ENCODE assay signal across 21 cellular contexts in genomic region chr2:234430892-234431291, GRCh38.
"Had no signal": no experiment of that assay in that cellular context is flagged by ENCODE, and none has a peak within 500 bp of the region (broad histone marks: within the 10 kb centered on the region; RNA-seq: fewer than 3 reads in every experiment).

No MANE protein-coding gene starts in this region.

- H3K4me3 Mint-ChIP-seq: activated naive CD8-positive, alpha-beta T cell; endodermal cell had no signal

- FAIRE-seq: small intestine had no signal

- H3K27ac ChIP-seq: dorsolateral prefrontal cortex, epithelial cell of prostate, hepatocyte, ovary, right lobe of liver, thoracic aorta, upper lobe of left lung, WERI-Rb-1 had no signal

- H3K9me3 ChIP-seq: ovary, right lobe of liver, thoracic aorta, upper lobe of left lung had no signal

- H3K4me1 ChIP-seq: right lobe of liver had no signal

- DNase-seq: activated CD4-positive, alpha-beta T cell treated with anti-CD3 and anti-CD28 coated beads for 1 hour; activated CD8-positive, alpha-beta memory T cell treated with anti-CD3 and anti-CD28 coated beads for 24 hours; activated CD8-positive, alpha-beta memory T cell treated with anti-CD3 and anti-CD28 coated beads, Interleukin-2, amount 50 U/mL, for 48 hours; activated gamma-delta T cell treated with Interleukin-2 at 50 U/mL for 16 hours; amygdala; dorsolateral prefrontal cortex; endodermal cell; foreskin fibroblast; islet precursor cell; midbrain; ovary; right lobe of liver; small intestine; stimulated activated CD4-positive, alpha-beta T cell treated with anti-CD3 and anti-CD28 coated beads, Interleukin-4, amount 100 ng/mL, for 1 hour; T-helper 2 cell; upper lobe of left lung; WERI-Rb-1 had no signal

- ATAC-seq: right lobe of liver had no signal

- H3K27ac Mint-ChIP-seq: activated naive CD8-positive, alpha-beta T cell; endodermal cell had no signal

- H3K27me3 Mint-ChIP-seq: activated naive CD8-positive, alpha-beta T cell had no signal

- H3K36me3 ChIP-seq: ovary, right lobe of liver, thoracic aorta, upper lobe of left lung, WERI-Rb-1 had no signal

- H3K9me3 Mint-ChIP-seq: endodermal cell had no signal

- H3K4me3 ChIP-seq: dorsolateral prefrontal cortex, hepatocyte, ovary, right lobe of liver, thoracic aorta, upper lobe of left lung had no signal

- H3K27me3 ChIP-seq: dorsolateral prefrontal cortex, hepatocyte, ovary, right lobe of liver, upper lobe of left lung had no signal

- H3K36me3 Mint-ChIP-seq: activated naive CD8-positive, alpha-beta T cell had no signal
